ENCODE assay signal across 16 cellular contexts in the genomic region with DNA sequence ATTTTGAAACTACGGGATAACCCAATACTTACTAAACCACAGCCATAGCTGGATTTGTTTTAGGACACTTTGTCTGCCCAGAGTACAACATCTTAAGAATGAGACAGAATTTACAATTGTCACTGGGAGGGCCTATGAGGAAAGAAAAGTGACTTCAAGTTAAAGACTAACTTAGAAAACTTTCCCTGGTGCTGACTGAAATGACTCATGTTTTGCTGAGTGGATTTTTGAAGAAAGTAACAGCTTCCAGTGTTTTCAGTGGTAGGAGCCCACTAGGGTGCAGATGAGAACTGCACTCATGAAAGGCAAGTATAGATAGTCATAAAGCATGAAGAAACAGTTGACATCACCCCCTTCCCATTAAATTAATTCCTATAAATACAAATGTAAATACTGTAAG.
A peak's percentile ranks its signal among the peaks of the same experiment; 100 is the strongest.
DNase-seq lines count a peak whose midpoint lies in the region; ATAC-seq, FAIRE-seq and TF ChIP-seq lines count a peak whose summit lies in the region.
"Had no signal": no experiment of that assay in that cellular context is flagged by ENCODE, and none has a peak within 500 bp of the region (broad histone marks: within the 10 kb centered on the region; RNA-seq: fewer than 3 reads in every experiment).

No MANE protein-coding gene starts in this region.

- peak; percentile 3 for DNase-seq in left kidney (ENCODE audit: low read depth, low spot score)
- no peak for DNase-seq in lower leg skin (ENCODE audit: low spot score in 2 of 2)
- DNase-seq in prostate gland (ENCODE audit: low spot score), result no peak
- DNase-seq in H7, result no peak
- DNase-seq in pancreas, result no peak
- DNase-seq: activated gamma-delta T cell treated with Interleukin-2 at 50 U/mL for 16 hours; CD8-positive, alpha-beta T cell; hypothalamus; NCI-H1092; NCI-H226; PC-9; tibial artery had no signal

- H3K27me3 ChIP-seq in prostate gland (replicated peaks; ENCODE audit: insufficient read depth), result no peaks in the 10 kb centered on the region
- H3K27me3 ChIP-seq in H7 (ENCODE audit: control insufficient read depth, insufficient read depth, low read length), result no peaks in the 10 kb centered on the region
- H3K27me3 ChIP-seq in pancreas, result no peaks in the 10 kb centered on the region
- H3K27me3 ChIP-seq: tibial artery had no signal

- TF ChIP-seq CTCF in lower leg skin (IDR thresholded peaks at IDR 0.05), result no peak
- TF ChIP-seq CTCF in prostate gland (IDR thresholded peaks at IDR 0.05), result no peak
- no peak for TF ChIP-seq CTCF in pancreas (IDR thresholded peaks at IDR 0.05)

- H3K4me1 ChIP-seq in prostate gland (replicated peaks) (no peaks in the 10 kb centered on the region), pancreas (no peaks in the 10 kb centered on the region)
- H3K4me1 ChIP-seq: tibial artery had no signal

- no peak for TF ChIP-seq POLR2A in lower leg skin (IDR thresholded peaks at IDR 0.05)
- no peak for TF ChIP-seq POLR2A in prostate gland (IDR thresholded peaks at IDR 0.05)

- peak; percentile 82 for ATAC-seq in GM19043 (IDR thresholded peaks at IDR 0.05; ENCODE audit: low read depth, unreplicated experiment)
- ATAC-seq in HG02759 (IDR thresholded peaks at IDR 0.05; ENCODE audit: unreplicated experiment), result peak; percentile 95
- ATAC-seq in HG03432 (IDR thresholded peaks at IDR 0.05; ENCODE audit: unreplicated experiment), result peak; percentile 94
- ATAC-seq in pancreas, result no peak
- ATAC-seq: CD8-positive, alpha-beta T cell had no signal

- H3K27ac ChIP-seq in prostate gland (no peak overlapping the region), pancreas (no peak overlapping the region)
- H3K27ac ChIP-seq: PC-9, tibial artery had no signal

- FAIRE-seq in pancreas (lab: Jason Lieb, UNC), result no peak
- FAIRE-seq: G401.6 had no signal

- H3K36me3 ChIP-seq in prostate gland, result no peaks in the 10 kb centered on the region
- no peaks in the 10 kb centered on the region for H3K36me3 ChIP-seq in H7 (replicated peaks; ENCODE audit: control insufficient read depth, insufficient read depth, low read length)
- H3K36me3 ChIP-seq in pancreas, result no peaks in the 10 kb centered on the region
- H3K36me3 ChIP-seq: tibial artery had no signal

- WGBS in lower leg skin, 2 donors, result 90 to 97% methylated on average over 1 of the region's 1 CpG
- WGBS in prostate gland, result 94% methylated on average over 1 of the region's 1 CpG
- 60 to 84% methylated on average over 1 of the region's 1 CpG for WGBS in pancreas, 2 donors

- no peak overlapping the region for H3K4me3 ChIP-seq in lower leg skin (ENCODE audit: low read depth, poor library complexity, severe bottlenecking)
- H3K4me3 ChIP-seq in prostate gland, result no peak overlapping the region
- no peak overlapping the region for H3K4me3 ChIP-seq in H7 (ENCODE audit: insufficient read depth, low read depth, low read length)
- no peak overlapping the region for H3K4me3 ChIP-seq in pancreas
- H3K4me3 ChIP-seq: PC-9, tibial artery had no signal

- intact Hi-C loops in lower leg skin (cut with DNase I; ENCODE audit: low total_unique reads), result no loop called here
- intact Hi-C loops in prostate gland (cut with DNase I), result no loop called here
- intact Hi-C loops in pancreas (cut with DNase I), result no loop called here

- H3K9me3 ChIP-seq in prostate gland (no peaks in the 10 kb centered on the region), pancreas (no peaks in the 10 kb centered on the region)
- H3K9me3 ChIP-seq: tibial artery had no signal

Comparison
In these comparisons a context has a peak if more than half of its experiments do, and no peak if none do; other contexts are left out.
1. ATAC-seq: peak in GM19043 (single experiment), HG02759 (single experiment) and HG03432 (single experiment); none in pancreas (0 of 4).